1 cellular context compared by ENCODE assay signal in the genomic region with DNA sequence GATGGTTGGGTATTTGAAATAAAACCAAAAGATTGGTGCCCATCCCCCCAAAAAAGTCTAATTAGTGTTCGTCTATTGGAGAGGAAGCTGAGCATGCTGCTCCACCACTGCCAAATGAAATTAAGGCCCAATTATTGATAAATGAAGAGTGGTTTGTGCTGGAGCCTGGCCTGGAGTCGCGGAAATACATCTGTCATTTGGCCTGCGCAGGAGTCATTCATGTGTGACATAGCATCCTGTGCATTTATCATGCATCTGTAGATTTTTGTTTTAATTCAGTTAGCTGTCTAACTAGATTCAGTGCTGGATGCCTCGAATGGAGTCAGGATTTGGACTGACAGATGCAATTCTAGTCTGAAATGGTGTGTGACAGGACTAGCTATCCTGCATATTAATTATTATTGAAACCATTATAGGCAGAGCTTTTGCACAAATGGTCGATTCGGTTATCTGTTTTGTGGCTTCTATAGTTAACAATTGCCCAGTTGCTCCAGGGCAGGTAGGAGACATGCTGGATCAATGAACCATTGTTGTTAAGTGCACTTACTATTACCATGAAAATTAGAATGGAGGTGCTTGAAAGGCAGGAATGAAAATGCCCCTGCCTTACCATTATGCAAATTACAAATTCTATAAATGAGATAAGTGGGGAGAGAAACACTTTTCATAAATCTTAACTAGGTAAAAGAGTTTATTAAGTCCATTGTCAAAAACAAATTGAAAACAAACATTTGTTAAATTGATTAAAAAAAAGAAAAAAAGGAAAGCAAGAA.
TF ChIP-seq lines count a peak whose summit lies in the region.

No MANE protein-coding gene starts in this region.

TF ChIP-seq in SK-N-SH, 30 proteins besides CTCF, POLR2A, EP300 and RAD21 (continued from another document):
- TF ChIP-seq, protein P1, sequence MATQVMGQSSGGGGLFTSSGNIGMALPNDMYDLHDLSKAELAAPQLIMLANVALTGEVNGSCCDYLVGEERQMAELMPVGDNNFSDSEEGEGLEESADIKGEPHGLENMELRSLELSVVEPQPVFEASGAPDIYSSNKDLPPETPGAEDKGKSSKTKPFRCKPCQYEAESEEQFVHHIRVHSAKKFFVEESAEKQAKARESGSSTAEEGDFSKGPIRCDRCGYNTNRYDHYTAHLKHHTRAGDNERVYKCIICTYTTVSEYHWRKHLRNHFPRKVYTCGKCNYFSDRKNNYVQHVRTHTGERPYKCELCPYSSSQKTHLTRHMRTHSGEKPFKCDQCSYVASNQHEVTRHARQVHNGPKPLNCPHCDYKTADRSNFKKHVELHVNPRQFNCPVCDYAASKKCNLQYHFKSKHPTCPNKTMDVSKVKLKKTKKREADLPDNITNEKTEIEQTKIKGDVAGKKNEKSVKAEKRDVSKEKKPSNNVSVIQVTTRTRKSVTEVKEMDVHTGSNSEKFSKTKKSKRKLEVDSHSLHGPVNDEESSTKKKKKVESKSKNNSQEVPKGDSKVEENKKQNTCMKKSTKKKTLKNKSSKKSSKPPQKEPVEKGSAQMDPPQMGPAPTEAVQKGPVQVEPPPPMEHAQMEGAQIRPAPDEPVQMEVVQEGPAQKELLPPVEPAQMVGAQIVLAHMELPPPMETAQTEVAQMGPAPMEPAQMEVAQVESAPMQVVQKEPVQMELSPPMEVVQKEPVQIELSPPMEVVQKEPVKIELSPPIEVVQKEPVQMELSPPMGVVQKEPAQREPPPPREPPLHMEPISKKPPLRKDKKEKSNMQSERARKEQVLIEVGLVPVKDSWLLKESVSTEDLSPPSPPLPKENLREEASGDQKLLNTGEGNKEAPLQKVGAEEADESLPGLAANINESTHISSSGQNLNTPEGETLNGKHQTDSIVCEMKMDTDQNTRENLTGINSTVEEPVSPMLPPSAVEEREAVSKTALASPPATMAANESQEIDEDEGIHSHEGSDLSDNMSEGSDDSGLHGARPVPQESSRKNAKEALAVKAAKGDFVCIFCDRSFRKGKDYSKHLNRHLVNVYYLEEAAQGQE (IDR thresholded peaks at IDR 0.05; ENCODE audit: low read depth, low read length) = no peak
- TF ChIP-seq, protein P2, sequence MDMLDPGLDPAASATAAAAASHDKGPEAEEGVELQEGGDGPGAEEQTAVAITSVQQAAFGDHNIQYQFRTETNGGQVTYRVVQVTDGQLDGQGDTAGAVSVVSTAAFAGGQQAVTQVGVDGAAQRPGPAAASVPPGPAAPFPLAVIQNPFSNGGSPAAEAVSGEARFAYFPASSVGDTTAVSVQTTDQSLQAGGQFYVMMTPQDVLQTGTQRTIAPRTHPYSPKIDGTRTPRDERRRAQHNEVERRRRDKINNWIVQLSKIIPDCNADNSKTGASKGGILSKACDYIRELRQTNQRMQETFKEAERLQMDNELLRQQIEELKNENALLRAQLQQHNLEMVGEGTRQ (IDR thresholded peaks at IDR 0.05; ENCODE audit: borderline replicate concordance, low read depth, low read length) = no peak
- TF ChIP-seq MXI1 (IDR thresholded peaks at IDR 0.05; ENCODE audit: low read depth, low read length) (peak; percentile 71; the same call in 1 of the 2 replicates), ELF1 (IDR thresholded peaks at IDR 0.05) (no peak), TEAD4 (IDR thresholded peaks at IDR 0.05; ENCODE audit: borderline replicate concordance, insufficient read depth) (peak; percentile 45), SIN3A (IDR thresholded peaks at IDR 0.05; ENCODE audit: borderline replicate concordance, low read depth, low read length) (no peak), MEF2A (IDR thresholded peaks at IDR 0.05; ENCODE audit: borderline replicate concordance, low read depth) (no peak), TAF1 (IDR thresholded peaks at IDR 0.05; ENCODE audit: borderline replicate concordance, low read depth, low read length) (no peak), RFX5 (IDR thresholded peaks at IDR 0.05; ENCODE audit: low read length) (no peak; the same call in 1 of the 2 replicates), TCF12 (IDR thresholded peaks at IDR 0.05) (peak; percentile 45; the same call in 1 of the 2 replicates), FOXM1 (IDR thresholded peaks at IDR 0.05; ENCODE audit: low read depth) (no peak), YY1 (IDR thresholded peaks at IDR 0.05; ENCODE audit: low read depth) (no peak), EZH2phosphoT487 (IDR thresholded peaks at IDR 0.05; ENCODE audit: borderline replicate concordance, low read depth) (no peak), NRF1 (IDR thresholded peaks at IDR 0.05; ENCODE audit: low read depth, low read length) (peak; percentile 41; the same call in 1 of the 2 replicates), FOXJ3 (CRISPR knock-in tag; IDR thresholded peaks at IDR 0.05) (peak; percentile 89), GATA2 (CRISPR knock-in tag; IDR thresholded peaks at IDR 0.05) (peak; percentile 91), CHD2 (IDR thresholded peaks at IDR 0.05; ENCODE audit: low read length, partially characterized antibody) (peak; percentile 90), NFIC (IDR thresholded peaks at IDR 0.05; ENCODE audit: borderline replicate concordance) (no peak), RXRA (IDR thresholded peaks at IDR 0.05; ENCODE audit: borderline replicate concordance, low read depth) (no peak), POLR2AphosphoS5 (IDR thresholded peaks at IDR 0.05; ENCODE audit: low read depth, low read length) (0 out of 2 replicates have a peak, but pooled peaks have one; percentile 27), RCOR1 (IDR thresholded peaks at IDR 0.05; ENCODE audit: low read length) (peak; percentile 92), GABPA (IDR thresholded peaks at IDR 0.05; ENCODE audit: low read depth) (no peak)
- TF ChIP-seq, protein P3, sequence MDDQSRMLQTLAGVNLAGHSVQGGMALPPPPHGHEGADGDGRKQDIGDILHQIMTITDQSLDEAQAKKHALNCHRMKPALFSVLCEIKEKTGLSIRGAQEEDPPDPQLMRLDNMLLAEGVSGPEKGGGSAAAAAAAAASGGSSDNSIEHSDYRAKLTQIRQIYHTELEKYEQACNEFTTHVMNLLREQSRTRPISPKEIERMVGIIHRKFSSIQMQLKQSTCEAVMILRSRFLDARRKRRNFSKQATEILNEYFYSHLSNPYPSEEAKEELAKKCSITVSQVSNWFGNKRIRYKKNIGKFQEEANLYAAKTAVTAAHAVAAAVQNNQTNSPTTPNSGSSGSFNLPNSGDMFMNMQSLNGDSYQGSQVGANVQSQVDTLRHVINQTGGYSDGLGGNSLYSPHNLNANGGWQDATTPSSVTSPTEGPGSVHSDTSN (IDR thresholded peaks at IDR 0.05) = 0 out of 2 replicates have a peak, but pooled peaks have one; percentile 4
- TF ChIP-seq, protein P4, sequence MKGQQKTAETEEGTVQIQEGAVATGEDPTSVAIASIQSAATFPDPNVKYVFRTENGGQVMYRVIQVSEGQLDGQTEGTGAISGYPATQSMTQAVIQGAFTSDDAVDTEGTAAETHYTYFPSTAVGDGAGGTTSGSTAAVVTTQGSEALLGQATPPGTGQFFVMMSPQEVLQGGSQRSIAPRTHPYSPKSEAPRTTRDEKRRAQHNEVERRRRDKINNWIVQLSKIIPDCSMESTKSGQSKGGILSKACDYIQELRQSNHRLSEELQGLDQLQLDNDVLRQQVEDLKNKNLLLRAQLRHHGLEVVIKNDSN (IDR thresholded peaks at IDR 0.05; ENCODE audit: borderline replicate concordance, low read depth) = no peak
- TF ChIP-seq, protein P5, sequence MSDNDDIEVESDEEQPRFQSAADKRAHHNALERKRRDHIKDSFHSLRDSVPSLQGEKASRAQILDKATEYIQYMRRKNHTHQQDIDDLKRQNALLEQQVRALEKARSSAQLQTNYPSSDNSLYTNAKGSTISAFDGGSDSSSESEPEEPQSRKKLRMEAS (IDR thresholded peaks at IDR 0.05; ENCODE audit: low read depth) = no peak
- TF ChIP-seq, protein P6, sequence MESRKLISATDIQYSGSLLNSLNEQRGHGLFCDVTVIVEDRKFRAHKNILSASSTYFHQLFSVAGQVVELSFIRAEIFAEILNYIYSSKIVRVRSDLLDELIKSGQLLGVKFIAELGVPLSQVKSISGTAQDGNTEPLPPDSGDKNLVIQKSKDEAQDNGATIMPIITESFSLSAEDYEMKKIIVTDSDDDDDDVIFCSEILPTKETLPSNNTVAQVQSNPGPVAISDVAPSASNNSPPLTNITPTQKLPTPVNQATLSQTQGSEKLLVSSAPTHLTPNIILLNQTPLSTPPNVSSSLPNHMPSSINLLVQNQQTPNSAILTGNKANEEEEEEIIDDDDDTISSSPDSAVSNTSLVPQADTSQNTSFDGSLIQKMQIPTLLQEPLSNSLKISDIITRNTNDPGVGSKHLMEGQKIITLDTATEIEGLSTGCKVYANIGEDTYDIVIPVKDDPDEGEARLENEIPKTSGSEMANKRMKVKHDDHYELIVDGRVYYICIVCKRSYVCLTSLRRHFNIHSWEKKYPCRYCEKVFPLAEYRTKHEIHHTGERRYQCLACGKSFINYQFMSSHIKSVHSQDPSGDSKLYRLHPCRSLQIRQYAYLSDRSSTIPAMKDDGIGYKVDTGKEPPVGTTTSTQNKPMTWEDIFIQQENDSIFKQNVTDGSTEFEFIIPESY (IDR thresholded peaks at IDR 0.05; ENCODE audit: borderline replicate concordance, low read depth) = no peak
